In genomic region chr16:71431991-71432390, GRCh38 we compare ENCODE assay signal across 33 cellular contexts. TPM values are rescaled to one million over a fixed set of nuclear protein-coding genes. Genes with fewer than 3 reads are reported as not detected.
"Had no signal": no experiment of that assay in that cellular context is flagged by ENCODE, and none has a peak within 500 bp of the region (broad histone marks: within the 10 kb centered on the region; RNA-seq: fewer than 3 reads in every experiment).

No MANE protein-coding gene starts in this region.

- ATAC-seq: activated CD4-positive, CD25-positive, alpha-beta regulatory T cell treated with anti-CD3 and anti-CD28 coated beads, Interleukin-2, amount 50 U/mL, for 24 hours; activated CD8-positive, alpha-beta T cell treated with anti-CD3 and anti-CD28 coated beads for 36 hours; activated naive CD4-positive, alpha-beta T cell treated with anti-CD3 and anti-CD28 coated beads, Interleukin-2, amount 50 U/mL, for 72 hours; activated T-cell treated with anti-CD3 and anti-CD28 coated beads, Interleukin-2, amount 50 U/mL, for 4 hours; activated T-helper 17 cell treated with anti-CD3 and anti-CD28 coated beads, Interleukin-2, amount 50 U/mL, for 72 hours; T-helper 17 cell had no signal

- DNase-seq: activated B cell treated with CpG ODN at 0.5 μM for 24 hours; activated CD4-positive, alpha-beta T cell treated with anti-CD3 and anti-CD28 coated beads for 48 hours; activated CD4-positive, alpha-beta T cell treated with anti-CD3 and anti-CD28 coated beads, Interleukin-2, amount 50 U/mL, for 1 hour; activated CD4-positive, alpha-beta T cell treated with anti-CD3 and anti-CD28 coated beads, Interleukin-2, amount 50 U/mL, for 48 hours; activated CD8-positive, alpha-beta memory T cell treated with anti-CD3 and anti-CD28 coated beads for 24 hours; activated CD8-positive, alpha-beta T cell treated with anti-CD3 and anti-CD28 coated beads for 36 hours; activated gamma-delta T cell; activated naive CD4-positive, alpha-beta T cell; activated naive CD4-positive, alpha-beta T cell treated with anti-CD3 and anti-CD28 coated beads, Interleukin-2, amount 10 ng/mL, durations not matched to agents 7 days and 5 days; activated naive CD8-positive, alpha-beta T cell treated with anti-CD3 and anti-CD28 coated beads, Interleukin-2, amount 10 ng/mL, durations not matched to agents 7 days and 5 days; activated T-cell treated with anti-CD3 and anti-CD28 coated beads, Interleukin-2, amount 50 U/mL, for 4 hours; central memory CD4-positive, alpha-beta T cell; cerebellar nuclear complex; colonic mucosa; effector CD8-positive, alpha-beta T cell; esophagus squamous epithelium; T-helper 1 cell; T-helper 17 cell; T1000; WERI-Rb-1 had no signal

- H3K4me3 ChIP-seq: ascending aorta, breast epithelium, cardiac muscle cell, colonic mucosa, esophagus squamous epithelium had no signal

- H3K36me3 ChIP-seq: ascending aorta, breast epithelium, cardiac muscle cell, colonic mucosa, esophagus squamous epithelium, WERI-Rb-1 had no signal

- H3K27me3 ChIP-seq: ascending aorta had no signal

- H3K9me3 ChIP-seq: ascending aorta, colonic mucosa, esophagus squamous epithelium had no signal

- H3K27ac ChIP-seq: ascending aorta, breast epithelium, cardiac muscle cell, colonic mucosa, epithelial cell of prostate, esophagus squamous epithelium, WERI-Rb-1 had no signal

- H3K4me1 ChIP-seq: ascending aorta, breast epithelium, colonic mucosa, esophagus squamous epithelium had no signal

RNA-seq across cellular contexts. Expression of gene TLE7, which starts 9.9 kb away (rescaled TPM):
- total RNA-seq: activated B cell treated with CpG ODN at 0.5 μM for 24 hours; activated CD8-positive, alpha-beta T cell treated with anti-CD3 and anti-CD28 coated beads for 36 hours; activated naive CD4-positive, alpha-beta T cell treated with anti-CD3 and anti-CD28 coated beads, Interleukin-2, amount 50 U/mL, for 72 hours; activated naive CD8-positive, alpha-beta T cell treated with anti-CD3 and anti-CD28 coated beads, Interleukin-2, amount 10 ng/mL, durations not matched to agents 7 days and 5 days; activated T-cell treated with anti-CD3 and anti-CD28 coated beads, Interleukin-2, amount 50 U/mL, for 4 hours; activated T-helper 17 cell treated with anti-CD3 and anti-CD28 coated beads, Interleukin-2, amount 50 U/mL, for 72 hours; ascending aorta; breast epithelium; cardiac muscle cell; colonic mucosa; dermis microvascular lymphatic vessel endothelial cell; endothelial cell of umbilical vein; esophagus squamous epithelium; fibroblast of lung; fibroblast of villous mesenchyme; frontal cortex; T-helper 17 cell had no signal
- polyA plus RNA-seq: cardiac muscle cell, endothelial cell of umbilical vein, esophagus, fibroblast of lung had no signal

RNA-seq across cellular contexts. Expression of gene ZNF19, which starts 57.1 kb away (rescaled TPM):
- total RNA-seq: ascending aorta had no signal
